8 cellular contexts compared by ENCODE assay signal in genomic region chr19:42092350-42092749, GRCh38. TPM values are rescaled to one million over a fixed set of nuclear protein-coding genes. Genes with fewer than 3 reads are reported as not detected.
A peak's percentile ranks its signal among the peaks of the same experiment; 100 is the strongest.
DNase-seq lines count a peak whose midpoint lies in the region; ATAC-seq and TF ChIP-seq lines count a peak whose summit lies in the region.

No MANE protein-coding gene starts in this region.

- H3K4me2 ChIP-seq in IMR-90 (ENCODE audit: low read depth, low read length) = no peak overlapping the region

- DNase-seq in Caco-2 = peak in 1 of 2 experiments; percentile 52
- DNase-seq in IMR-90 = no peak
- DNase-seq in SK-MEL-5 (ENCODE audit: low read depth, low spot score) = peak; percentile 37
- DNase-seq in brain microvascular endothelial cell = no peak
- peak; percentile 44 for DNase-seq in naive B cell
- no peak for DNase-seq in C1 segment of cervical spinal cord (lab: John Stamatoyannopoulos, UW)
- DNase-seq in HCEC 1CT = no peak

- intact Hi-C loops in Caco-2 (cut with micrococcal nuclease; ENCODE audit: unreplicated experiment) = no loop called here
- intact Hi-C loops in IMR-90 (cut with micrococcal nuclease) = no loop called here

- H3K14ac ChIP-seq in IMR-90 (replicated peaks; ENCODE audit: low read depth, low read length) = no peak overlapping the region

- no peak overlapping the region for H4K91ac ChIP-seq in IMR-90 (ENCODE audit: insufficient read depth, low read depth, low read length)

- no peak overlapping the region for H3K27ac ChIP-seq in IMR-90 (ENCODE audit: insufficient read depth, low read length)
- no peak overlapping the region for H3K27ac ChIP-seq in brain microvascular endothelial cell

- in situ Hi-C loops in IMR-90 (cut with MboI; ENCODE audit: low sequenced_read_pairs) = no loop called here
- in situ Hi-C loops in SK-MEL-5 (cut with HindIII; ENCODE audit: low pct_unique_long_range_greater_than_20kb, low sequenced_read_pairs) = no loop called here
- in situ Hi-C loops in brain microvascular endothelial cell (cut with HindIII; ENCODE audit: low pct_ligation_motif_present, low sequenced_read_pairs) = no loop called here

- no peak overlapping the region for H3K56ac ChIP-seq in IMR-90 (ENCODE audit: extremely low read depth, insufficient read depth, low read length)

- H3K4me1 Mint-ChIP-seq in Caco-2 (ENCODE audit: low read depth, unreplicated experiment) = peaks cover under 1% of the 10 kb centered on the region
- peaks cover 35 to 53% (median 50%) of the 10 kb centered on the region in 3 donors for H3K4me1 Mint-ChIP-seq in naive B cell

- H3K18ac ChIP-seq in IMR-90 (ENCODE audit: low read depth, low read length) = no peak overlapping the region

- H3K27me3 Mint-ChIP-seq in Caco-2 (ENCODE audit: insufficient read depth, unreplicated experiment) (peaks cover 4% of the 10 kb centered on the region), naive B cell (no peaks in the 10 kb centered on the region)

- no peak overlapping the region for H3K4me3 Mint-ChIP-seq in Caco-2 (ENCODE audit: unreplicated experiment)
- peak overlapping the region in 2 of 8 donors; percentile 20 to 66 for H3K4me3 Mint-ChIP-seq in naive B cell

- WGBS in IMR-90 (ENCODE audit: extremely low coverage in 2 of 2, insufficient read length in 1 of 2), 2 experiments = 80% methylated on average over 1 of the region's 5 CpGs; no CpG with 5 or more reads in 1 of the 2 experiments

- no peak overlapping the region for H2AK5ac ChIP-seq in IMR-90 (ENCODE audit: low read depth, low read length)

- POLR2A ChIA-PET in Caco-2 (lab: Charles Lee) = interaction anchor here (0.6 kb wide), 1 partner anchor 233 kb away, joined by 5 read pairs; the partner anchor contains the start of gene RPS19
- POLR2A ChIA-PET in IMR-90 (lab: Charles Lee; ENCODE audit: unreplicated experiment) = no interaction called here

- H3K27me3 ChIP-seq in Caco-2 (replicated peaks; ENCODE audit: control insufficient read depth, insufficient read depth, low read length) (no peaks in the 10 kb centered on the region), IMR-90 (ENCODE audit: control insufficient read depth, insufficient read depth, low read length) (no peaks in the 10 kb centered on the region; the same call in 1 of the 2 replicates), brain microvascular endothelial cell (replicated peaks) (no peaks in the 10 kb centered on the region)

- peak overlapping the region; percentile 39 for H2AFZ ChIP-seq in IMR-90 (replicated peaks; ENCODE audit: low read length, poor library complexity)

- H2AK9ac ChIP-seq in IMR-90 (replicated peaks; ENCODE audit: low read depth, low read length, poor library complexity) = peak overlapping the region; percentile 15

- H3K36me3 ChIP-seq in Caco-2 (ENCODE audit: control insufficient read depth, insufficient read depth, low read length) (no peaks in the 10 kb centered on the region), IMR-90 (ENCODE audit: control insufficient read depth, insufficient read depth, low read length) (no peaks in the 10 kb centered on the region), brain microvascular endothelial cell (replicated peaks) (peaks cover 4% of the 10 kb centered on the region)

- no peaks in the 10 kb centered on the region for H4K20me1 ChIP-seq in IMR-90 (ENCODE audit: insufficient read depth, low read length)

- ATAC-seq in IMR-90 (ENCODE audit: low read depth) = no peak
- peak; percentile 79 to 83 for ATAC-seq in naive B cell (ENCODE audit: low read depth in 2 of 2)
- no peak for ATAC-seq in GM18520 (IDR thresholded peaks at IDR 0.05; ENCODE audit: unreplicated experiment)

- peaks cover 0 to 11% of the 10 kb centered on the region in 2 experiments; a peak in 2 of 4 replicates for H3K79me1 ChIP-seq in IMR-90 (ENCODE audit: low read depth in 1 of 2, low read length in 2 of 2)

- H3K9ac ChIP-seq in IMR-90 (ENCODE audit: low read depth, low read length) = no peak overlapping the region

- H3K9me1 ChIP-seq in IMR-90 (ENCODE audit: insufficient read depth, low read length) = peaks cover 10% of the 10 kb centered on the region

- no peak overlapping the region; a peak in 1 of 4 replicates for H4K8ac ChIP-seq in IMR-90 (ENCODE audit: low read depth in 2 of 2, low read length in 2 of 2)

- dilution Hi-C loops in IMR-90 (cut with HindIII; ENCODE audit: low sequenced_read_pairs, unreplicated experiment) = no loop called here

- no TSS peak for BruUV-seq in Caco-2 (replicated peaks; lab: Mats Ljungman, UMichigan)
- BruUV-seq in IMR-90 (replicated peaks; lab: Mats Ljungman, UMichigan) = no TSS peak

- H3K36me3 Mint-ChIP-seq in Caco-2 (ENCODE audit: insufficient read depth, unreplicated experiment) (no peaks in the 10 kb centered on the region), naive B cell (peaks cover 5 to 23% of the 10 kb centered on the region in 2 donors)

- no peak overlapping the region for H3K23ac ChIP-seq in IMR-90 (ENCODE audit: low read depth, low read length)

- TF ChIP-seq RAD21 in IMR-90 (IDR thresholded peaks at IDR 0.05; ENCODE audit: low read length) = peak; percentile 41

- no peak overlapping the region for H2BK120ac ChIP-seq in IMR-90 (ENCODE audit: low read depth, low read length)

- H3K9me3 Mint-ChIP-seq in Caco-2 (ENCODE audit: unreplicated experiment) (no peaks in the 10 kb centered on the region), naive B cell (no peaks in the 10 kb centered on the region)

- TF ChIP-seq CTCF in Caco-2 (IDR thresholded peaks at IDR 0.05; ENCODE audit: insufficient read depth in 1 of 2, low read depth in 1 of 2, low read length in 1 of 2, severe bottlenecking in 1 of 2, unreplicated experiment in 1 of 2) (peak; percentile 51 to 60), IMR-90 (conservative IDR thresholded peaks at IDR 0.05; ENCODE audit: low read depth, low read length) (peak; percentile 46), brain microvascular endothelial cell (IDR thresholded peaks at IDR 0.05; ENCODE audit: low read depth, low read length, missing control alignments) (peak; percentile 74)

- H3K4me3 ChIP-seq in Caco-2 (ENCODE audit: low read depth, low read length) (no peak overlapping the region), IMR-90 (ENCODE audit: insufficient read depth, low read depth, low read length) (no peak overlapping the region), brain microvascular endothelial cell (ENCODE audit: low read depth, low read length) (no peak overlapping the region)

- H2BK15ac ChIP-seq in IMR-90 (ENCODE audit: low read depth, low read length) = no peak overlapping the region

- no peak overlapping the region for H2BK20ac ChIP-seq in IMR-90 (ENCODE audit: low read depth, low read length)

- H3K4me1 ChIP-seq in Caco-2 = no peaks in the 10 kb centered on the region
- peaks cover 12% of the 10 kb centered on the region for H3K4me1 ChIP-seq in IMR-90 (ENCODE audit: control insufficient read depth, insufficient read depth, low read length)

- H3K9me3 ChIP-seq in Caco-2 (no peaks in the 10 kb centered on the region), IMR-90 (ENCODE audit: control insufficient read depth, insufficient read depth, low read length) (no peaks in the 10 kb centered on the region)

- no peak overlapping the region for H4K5ac ChIP-seq in IMR-90 (ENCODE audit: low read depth, low read length)

- no peak for TF ChIP-seq POLR2A in IMR-90 (IDR thresholded peaks at IDR 0.05; ENCODE audit: low read depth, low read length)

- H2BK5ac ChIP-seq in IMR-90 (ENCODE audit: low read depth, low read length, poor library complexity, severe bottlenecking) = no peak overlapping the region

- CTCF ChIA-PET in Caco-2 (lab: Charles Lee) (interaction anchor here (1.0 kb wide), 1 partner anchor 11 kb away, joined by 5 read pairs; no protein-coding TSS in a partner anchor), IMR-90 (lab: Yijun Ruan, JAX) (no interaction called here)

- H3K27ac Mint-ChIP-seq in Caco-2 (ENCODE audit: unreplicated experiment) (no peak overlapping the region), naive B cell (peak overlapping the region; percentile 12 to 96 (median 90))

- H3K4ac ChIP-seq in IMR-90 (ENCODE audit: low read depth, low read length) = no peak overlapping the region; the same call in 1 of the 2 replicates

TF ChIP-seq in IMR-90, 13 proteins besides CTCF, POLR2A, EP300 and RAD21 (continues in another document):
- TF ChIP-seq RCOR1 (IDR thresholded peaks at IDR 0.05; ENCODE audit: insufficient replicate concordance, low read length) = no peak
- TF ChIP-seq BHLHE40 (IDR thresholded peaks at IDR 0.05; ENCODE audit: low read depth, low read length) = no peak

RNA-seq across cellular contexts. Expression of gene ZNF574, which starts 16.4 kb away (rescaled TPM):
- total RNA-seq in Caco-2 (2022) (22.4 and 22.7 TPM in 2 replicates), IMR-90 (2012; rRNA removed) (8.1 and 10.0 TPM in 2 replicates)
- polyA plus RNA-seq in IMR-90 (2012; rRNA removed) (12.7 and 14.1 TPM in 2 replicates), naive B cell (ENCODE audit: low read depth in 6 of 6) (10 to 100 TPM in 5 of 6 donors, 1 to 10 TPM in 1; 6.0 to 27.0 (median 12.2) TPM)
- polyA plus RNA-seq in IMR-90 (2012; cell fraction: cytosol; rRNA removed) = 4.9 and 11.7 TPM in 2 replicates
- polyA plus RNA-seq in IMR-90 (2012; cell fraction: nucleus; rRNA removed; ENCODE audit: low replicate concordance) = 4.1 and 12.6 TPM in 2 replicates
- 11.9 and 13.8 TPM in 2 replicates for total RNA-seq in SK-MEL-5 (2014; rRNA removed; shearing (Covaris generic))
- polyA plus RNA-seq in SK-MEL-5 (2015; cell fraction: cytosol; rRNA removed) = 22.1 and 22.3 TPM in 2 replicates
- polyA plus RNA-seq in SK-MEL-5 (2015; cell fraction: nucleus; rRNA removed) = 4.5 and 9.5 TPM in 2 replicates

RNA-seq across cellular contexts. Expression of gene GRIK5, which starts 22.3 kb away (rescaled TPM):
- 0.30 and 0.48 TPM in 2 replicates for total RNA-seq in Caco-2 (2022)
- not detected in 2 replicates for total RNA-seq in IMR-90 (2012; rRNA removed)
- polyA plus RNA-seq in IMR-90 (2012; rRNA removed) = 0.07 and 0.10 TPM in 2 replicates
- polyA plus RNA-seq in IMR-90 (2012; cell fraction: cytosol; rRNA removed) = 0.12 TPM in 1 of 2 replicates, not detected in the other
- 0.57 and 1.1 TPM in 2 replicates for polyA plus RNA-seq in IMR-90 (2012; cell fraction: nucleus; rRNA removed; ENCODE audit: low replicate concordance)
- not detected in 2 replicates for total RNA-seq in SK-MEL-5 (2014; rRNA removed; shearing (Covaris generic))
- 0.21 and 0.90 TPM in 2 replicates for polyA plus RNA-seq in SK-MEL-5 (2015; cell fraction: cytosol; rRNA removed)
- 1.2 TPM in 2 replicates for polyA plus RNA-seq in SK-MEL-5 (2015; cell fraction: nucleus; rRNA removed)
- not detected for polyA plus RNA-seq in naive B cell (ENCODE audit: low read depth in 6 of 6)

RNA-seq across cellular contexts. Expression of gene POU2F2, which starts 39.9 kb away (rescaled TPM):
- total RNA-seq in Caco-2 (2022) (0.95 and 1.5 TPM in 2 replicates), IMR-90 (2012; rRNA removed) (0.54 and 0.56 TPM in 2 replicates)
- polyA plus RNA-seq in IMR-90 (2012; rRNA removed) (5.0 and 6.6 TPM in 2 replicates), naive B cell (ENCODE audit: low read depth in 6 of 6) (10 to 100 TPM; 16.5 to 96.9 (median 24.0) TPM)
- polyA plus RNA-seq in IMR-90 (2012; cell fraction: cytosol; rRNA removed) = 1.8 and 5.3 TPM in 2 replicates
- 11.7 and 16.9 TPM in 2 replicates for polyA plus RNA-seq in IMR-90 (2012; cell fraction: nucleus; rRNA removed; ENCODE audit: low replicate concordance)
- not detected in 2 replicates for total RNA-seq in SK-MEL-5 (2014; rRNA removed; shearing (Covaris generic))
- polyA plus RNA-seq in SK-MEL-5 (2015; cell fraction: cytosol; rRNA removed) = 0.05 TPM in 1 of 2 replicates, not detected in the other
- polyA plus RNA-seq in SK-MEL-5 (2015; cell fraction: nucleus; rRNA removed) = 0.18 and 0.74 TPM in 2 replicates

Comparison
In these comparisons a context has a peak if more than half of its experiments do, and no peak if none do; other contexts are left out.
1. DNase-seq: peak in SK-MEL-5 (single experiment) and naive B cell (single experiment); none in IMR-90 (single experiment), brain microvascular endothelial cell (single experiment), C1 segment of cervical spinal cord (0 of 14) and HCEC 1CT (single experiment).
2. ATAC-seq: peak in naive B cell (2 of 2); none in IMR-90 (single experiment) and GM18520 (single experiment).
3. Peak in every context shown above with its lines, with median percentiles within 50 percentile points of each other: CTCF ChIP-seq.